1 cellular context compared by ENCODE assay signal in genomic region chr14:104769324-104770071, GRCh38.
TF ChIP-seq lines count a peak whose summit lies in the region.

No MANE protein-coding gene starts in this region.

TF ChIP-seq in HEK293, 187 proteins besides CTCF, POLR2A, EP300 and RAD21 (continued from another document and continues in another):
- TF ChIP-seq ZBTB11 (tag by site-specific recombination; conservative IDR thresholded peaks at IDR 0.05; ENCODE audit: low read depth) (no peak), YY1 (tag by site-specific recombination; IDR thresholded peaks at IDR 0.05) (no peak), ZNF654 (tag by site-specific recombination; IDR thresholded peaks at IDR 0.05; ENCODE audit: low read depth) (no peak), ZIC2 (tag by site-specific recombination; IDR thresholded peaks at IDR 0.05) (peak; percentile 31), ZNF214 (tag by site-specific recombination; IDR thresholded peaks at IDR 0.05; ENCODE audit: borderline replicate concordance) (no peak), PRDM10 (tag by site-specific recombination; IDR thresholded peaks at IDR 0.05) (no peak), ZNF521 (tag by site-specific recombination; IDR thresholded peaks at IDR 0.05) (no peak), ZNF571 (tag by site-specific recombination; IDR thresholded peaks at IDR 0.05) (no peak), TSHZ1 (tag by site-specific recombination; IDR thresholded peaks at IDR 0.05; ENCODE audit: borderline replicate concordance) (0 out of 2 replicates have a peak, but pooled peaks have one; percentile 25), ZNF544 (tag by site-specific recombination; IDR thresholded peaks at IDR 0.05) (no peak), BCL11A (tag by site-specific recombination; IDR thresholded peaks at IDR 0.05; ENCODE audit: low read depth) (0 out of 2 replicates have a peak, but pooled peaks have one; percentile 12), GLIS2 (tag by site-specific recombination; IDR thresholded peaks at IDR 0.05) (no peak), PRDM6 (tag by site-specific recombination; IDR thresholded peaks at IDR 0.05) (no peak), ATF2 (tag by site-specific recombination; IDR thresholded peaks at IDR 0.05; ENCODE audit: low read depth) (no peak), PATZ1 (tag by site-specific recombination; IDR thresholded peaks at IDR 0.05) (peak; percentile 68), ZNF768 (tag by site-specific recombination; IDR thresholded peaks at IDR 0.05) (no peak), ZNF221 (tag by site-specific recombination; IDR thresholded peaks at IDR 0.05; ENCODE audit: borderline replicate concordance) (no peak), ZNF670 (tag by site-specific recombination; IDR thresholded peaks at IDR 0.05; ENCODE audit: low read depth) (no peak), REST (tag by site-specific recombination; IDR thresholded peaks at IDR 0.05) (0 out of 2 replicates have a peak, but pooled peaks have one; percentile 10), ZNF530 (tag by site-specific recombination; IDR thresholded peaks at IDR 0.05; ENCODE audit: low read depth) (no peak), ZFP3 (tag by site-specific recombination; IDR thresholded peaks at IDR 0.05; ENCODE audit: low read depth) (no peak), ZNF280D (tag by site-specific recombination; IDR thresholded peaks at IDR 0.05) (no peak), ZNF600 (tag by site-specific recombination; IDR thresholded peaks at IDR 0.05) (no peak), ZNF302 (tag by site-specific recombination; IDR thresholded peaks at IDR 0.05; ENCODE audit: low read depth) (no peak), ZFHX2 (tag by site-specific recombination; conservative IDR thresholded peaks at IDR 0.05) (0 out of 2 replicates have a peak, but pooled peaks have one; percentile 2), ZBTB6 (tag by site-specific recombination; IDR thresholded peaks at IDR 0.05) (no peak)
